In the genomic region with DNA sequence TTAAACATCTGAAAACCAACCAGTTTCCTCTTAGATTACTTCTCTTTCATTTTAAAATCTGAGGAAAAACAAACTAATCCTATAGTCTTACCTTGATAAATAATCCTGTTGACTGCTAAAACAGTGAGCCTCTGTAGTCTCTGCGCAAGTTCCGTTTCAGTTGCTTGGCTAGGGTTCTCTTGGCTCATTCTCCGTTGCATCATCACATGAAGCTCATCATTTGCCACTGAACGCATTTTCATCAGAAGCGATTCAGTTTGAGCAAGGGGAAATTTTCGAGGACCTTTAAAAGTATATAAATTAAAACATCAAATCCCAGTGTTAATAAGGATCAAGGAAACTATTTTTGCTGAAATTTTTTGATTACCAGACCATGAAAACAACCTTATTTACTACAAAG, we compare ENCODE assay signal across 15 cellular contexts.
"Had no signal": no experiment of that assay in that cellular context is flagged by ENCODE, and none has a peak within 500 bp of the region (broad histone marks: within the 10 kb centered on the region; RNA-seq: fewer than 3 reads in every experiment).

No MANE protein-coding gene starts in this region.

- H3K27me3 Mint-ChIP-seq: naive B cell had no signal

- H3K27ac Mint-ChIP-seq: nephron progenitor cell had no signal

- ATAC-seq: heart left ventricle, left colon, left ventricle myocardium superior, right cardiac atrium had no signal

- H3K9me3 Mint-ChIP-seq: naive B cell, nephron progenitor cell had no signal

- H3K4me1 Mint-ChIP-seq: naive B cell, nephron progenitor cell had no signal

- DNase-seq: dermis blood vessel endothelial cell; foreskin melanocyte; heart left ventricle; hippocampal formation; left colon; left ventricle myocardium superior; mesendoderm; naive B cell; nephron progenitor cell; right cardiac atrium; small intestine; stimulated activated CD4-positive, alpha-beta T cell treated with anti-CD3 and anti-CD28 coated beads, Interleukin-12 subunit alpha, Interleukin-12 subunit beta, amount 100 ng/mL, for 4 hours; stimulated activated naive CD4-positive, alpha-beta T cell; stomach; trophoblast cell had no signal

- H3K4me3 Mint-ChIP-seq: naive B cell, nephron progenitor cell had no signal
